ENCODE assay signal across 1 cellular context in the genomic region with DNA sequence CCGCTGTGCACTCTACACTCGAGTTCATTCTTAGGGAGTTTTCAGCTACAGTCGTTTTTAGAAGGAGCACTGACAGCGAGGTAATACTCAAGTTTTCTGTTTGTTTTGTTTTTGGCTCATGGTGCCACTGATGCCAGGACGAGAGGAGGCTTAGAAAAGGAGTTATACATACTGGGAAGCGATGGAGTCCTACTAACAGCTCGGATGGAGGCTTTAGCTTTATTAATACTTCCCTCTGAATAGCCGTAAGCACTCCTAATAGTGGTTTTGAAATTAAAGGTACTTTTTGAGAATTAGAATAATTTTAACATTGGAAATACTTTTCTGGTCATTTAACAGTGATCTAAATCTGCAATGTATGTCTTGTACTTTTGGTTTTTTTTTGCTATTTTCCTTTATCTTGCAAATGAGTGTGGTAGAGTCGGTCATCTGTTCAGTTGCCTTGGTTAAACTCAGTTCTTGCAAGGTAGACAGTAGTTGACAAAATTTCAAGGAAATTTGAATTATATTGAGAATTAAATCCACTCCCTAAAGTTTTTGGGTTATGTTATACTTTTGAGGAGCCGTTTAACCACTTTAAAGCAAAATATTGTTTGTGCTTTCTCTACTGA.
A peak's percentile ranks its signal among the peaks of the same experiment; 100 is the strongest.
TF ChIP-seq lines count a peak whose summit lies in the region.

No MANE protein-coding gene starts in this region.

TF ChIP-seq in K562, 482 proteins besides CTCF, POLR2A, EP300 and RAD21 (continued from another document and continues in another):
- no peak for TF ChIP-seq YY1 (IDR thresholded peaks at IDR 0.05; ENCODE audit: borderline replicate concordance in 1 of 3, control insufficient read depth in 1 of 3, extremely low read depth in 1 of 3, insufficient read depth in 3 of 3, insufficient read length in 1 of 3, insufficient replicate concordance in 2 of 3, low read depth in 1 of 3, low read length in 2 of 3)
- no peak for TF ChIP-seq BRD9 (IDR thresholded peaks at IDR 0.05; ENCODE audit: low read depth, partially characterized antibody)
- TF ChIP-seq, protein P1, sequence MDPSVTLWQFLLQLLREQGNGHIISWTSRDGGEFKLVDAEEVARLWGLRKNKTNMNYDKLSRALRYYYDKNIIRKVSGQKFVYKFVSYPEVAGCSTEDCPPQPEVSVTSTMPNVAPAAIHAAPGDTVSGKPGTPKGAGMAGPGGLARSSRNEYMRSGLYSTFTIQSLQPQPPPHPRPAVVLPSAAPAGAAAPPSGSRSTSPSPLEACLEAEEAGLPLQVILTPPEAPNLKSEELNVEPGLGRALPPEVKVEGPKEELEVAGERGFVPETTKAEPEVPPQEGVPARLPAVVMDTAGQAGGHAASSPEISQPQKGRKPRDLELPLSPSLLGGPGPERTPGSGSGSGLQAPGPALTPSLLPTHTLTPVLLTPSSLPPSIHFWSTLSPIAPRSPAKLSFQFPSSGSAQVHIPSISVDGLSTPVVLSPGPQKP (CRISPR knock-in tag; IDR thresholded peaks at IDR 0.05) = no peak
- no peak for TF ChIP-seq ZNF77 (CRISPR knock-in tag; IDR thresholded peaks at IDR 0.05)
- no peak for TF ChIP-seq ZNF431 (CRISPR knock-in tag; IDR thresholded peaks at IDR 0.05)
- no peak for TF ChIP-seq SMC3 (conservative IDR thresholded peaks at IDR 0.05; ENCODE audit: insufficient read depth, low read depth, low read length)
- TF ChIP-seq STAT5B (CRISPR knock-in tag; IDR thresholded peaks at IDR 0.05) = no peak
- no peak for TF ChIP-seq ZNF696 (CRISPR knock-in tag; conservative IDR thresholded peaks at IDR 0.05)
- no peak for TF ChIP-seq ZNF12 (CRISPR knock-in tag; IDR thresholded peaks at IDR 0.05)
- TF ChIP-seq, protein P2, sequence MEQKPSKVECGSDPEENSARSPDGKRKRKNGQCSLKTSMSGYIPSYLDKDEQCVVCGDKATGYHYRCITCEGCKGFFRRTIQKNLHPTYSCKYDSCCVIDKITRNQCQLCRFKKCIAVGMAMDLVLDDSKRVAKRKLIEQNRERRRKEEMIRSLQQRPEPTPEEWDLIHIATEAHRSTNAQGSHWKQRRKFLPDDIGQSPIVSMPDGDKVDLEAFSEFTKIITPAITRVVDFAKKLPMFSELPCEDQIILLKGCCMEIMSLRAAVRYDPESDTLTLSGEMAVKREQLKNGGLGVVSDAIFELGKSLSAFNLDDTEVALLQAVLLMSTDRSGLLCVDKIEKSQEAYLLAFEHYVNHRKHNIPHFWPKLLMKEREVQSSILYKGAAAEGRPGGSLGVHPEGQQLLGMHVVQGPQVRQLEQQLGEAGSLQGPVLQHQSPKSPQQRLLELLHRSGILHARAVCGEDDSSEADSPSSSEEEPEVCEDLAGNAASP (IDR thresholded peaks at IDR 0.05) = no peak
- TF ChIP-seq, protein P3, sequence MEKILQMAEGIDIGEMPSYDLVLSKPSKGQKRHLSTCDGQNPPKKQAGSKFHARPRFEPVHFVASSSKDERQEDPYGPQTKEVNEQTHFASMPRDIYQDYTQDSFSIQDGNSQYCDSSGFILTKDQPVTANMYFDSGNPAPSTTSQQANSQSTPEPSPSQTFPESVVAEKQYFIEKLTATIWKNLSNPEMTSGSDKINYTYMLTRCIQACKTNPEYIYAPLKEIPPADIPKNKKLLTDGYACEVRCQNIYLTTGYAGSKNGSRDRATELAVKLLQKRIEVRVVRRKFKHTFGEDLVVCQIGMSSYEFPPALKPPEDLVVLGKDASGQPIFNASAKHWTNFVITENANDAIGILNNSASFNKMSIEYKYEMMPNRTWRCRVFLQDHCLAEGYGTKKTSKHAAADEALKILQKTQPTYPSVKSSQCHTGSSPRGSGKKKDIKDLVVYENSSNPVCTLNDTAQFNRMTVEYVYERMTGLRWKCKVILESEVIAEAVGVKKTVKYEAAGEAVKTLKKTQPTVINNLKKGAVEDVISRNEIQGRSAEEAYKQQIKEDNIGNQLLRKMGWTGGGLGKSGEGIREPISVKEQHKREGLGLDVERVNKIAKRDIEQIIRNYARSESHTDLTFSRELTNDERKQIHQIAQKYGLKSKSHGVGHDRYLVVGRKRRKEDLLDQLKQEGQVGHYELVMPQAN (IDR thresholded peaks at IDR 0.05; ENCODE audit: borderline replicate concordance) = peak; percentile 2; the same call in 1 of the 2 replicates
- TF ChIP-seq TEAD1 (CRISPR knock-in tag; IDR thresholded peaks at IDR 0.05) = no peak; a peak in 1 of 4 replicates
- TF ChIP-seq, protein P4, sequence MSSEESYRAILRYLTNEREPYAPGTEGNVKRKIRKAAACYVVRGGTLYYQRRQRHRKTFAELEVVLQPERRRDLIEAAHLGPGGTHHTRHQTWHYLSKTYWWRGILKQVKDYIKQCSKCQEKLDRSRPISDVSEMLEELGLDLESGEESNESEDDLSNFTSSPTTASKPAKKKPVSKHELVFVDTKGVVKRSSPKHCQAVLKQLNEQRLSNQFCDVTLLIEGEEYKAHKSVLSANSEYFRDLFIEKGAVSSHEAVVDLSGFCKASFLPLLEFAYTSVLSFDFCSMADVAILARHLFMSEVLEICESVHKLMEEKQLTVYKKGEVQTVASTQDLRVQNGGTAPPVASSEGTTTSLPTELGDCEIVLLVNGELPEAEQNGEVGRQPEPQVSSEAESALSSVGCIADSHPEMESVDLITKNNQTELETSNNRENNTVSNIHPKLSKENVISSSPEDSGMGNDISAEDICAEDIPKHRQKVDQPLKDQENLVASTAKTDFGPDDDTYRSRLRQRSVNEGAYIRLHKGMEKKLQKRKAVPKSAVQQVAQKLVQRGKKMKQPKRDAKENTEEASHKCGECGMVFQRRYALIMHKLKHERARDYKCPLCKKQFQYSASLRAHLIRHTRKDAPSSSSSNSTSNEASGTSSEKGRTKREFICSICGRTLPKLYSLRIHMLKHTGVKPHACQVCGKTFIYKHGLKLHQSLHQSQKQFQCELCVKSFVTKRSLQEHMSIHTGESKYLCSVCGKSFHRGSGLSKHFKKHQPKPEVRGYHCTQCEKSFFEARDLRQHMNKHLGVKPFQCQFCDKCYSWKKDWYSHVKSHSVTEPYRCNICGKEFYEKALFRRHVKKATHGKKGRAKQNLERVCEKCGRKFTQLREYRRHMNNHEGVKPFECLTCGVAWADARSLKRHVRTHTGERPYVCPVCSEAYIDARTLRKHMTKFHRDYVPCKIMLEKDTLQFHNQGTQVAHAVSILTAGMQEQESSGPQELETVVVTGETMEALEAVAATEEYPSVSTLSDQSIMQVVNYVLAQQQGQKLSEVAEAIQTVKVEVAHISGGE (CRISPR knock-in tag; IDR thresholded peaks at IDR 0.05) = 0 out of 6 replicates have a peak, but pooled peaks of 1 of the 3 experiments have one; percentile 6
- TF ChIP-seq CBFA2T2 (conservative IDR thresholded peaks at IDR 0.05) = no peak
- 0 out of 2 replicates have a peak, but pooled peaks have one; percentile 3 for TF ChIP-seq ARID1B (IDR thresholded peaks at IDR 0.05)
- TF ChIP-seq HNRNPL (IDR thresholded peaks at IDR 0.05; ENCODE audit: low read depth, low read length) = peak; percentile 9; the same call in 1 of the 2 replicates
- no peak for TF ChIP-seq BDP1 (IDR thresholded peaks at IDR 0.05; ENCODE audit: insufficient read depth, insufficient read length)
- no peak; the same call in 1 of the 2 replicates for TF ChIP-seq TCF3 (CRISPR knock-in tag; IDR thresholded peaks at IDR 0.05)
- TF ChIP-seq, protein P5, sequence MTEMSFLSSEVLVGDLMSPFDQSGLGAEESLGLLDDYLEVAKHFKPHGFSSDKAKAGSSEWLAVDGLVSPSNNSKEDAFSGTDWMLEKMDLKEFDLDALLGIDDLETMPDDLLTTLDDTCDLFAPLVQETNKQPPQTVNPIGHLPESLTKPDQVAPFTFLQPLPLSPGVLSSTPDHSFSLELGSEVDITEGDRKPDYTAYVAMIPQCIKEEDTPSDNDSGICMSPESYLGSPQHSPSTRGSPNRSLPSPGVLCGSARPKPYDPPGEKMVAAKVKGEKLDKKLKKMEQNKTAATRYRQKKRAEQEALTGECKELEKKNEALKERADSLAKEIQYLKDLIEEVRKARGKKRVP (CRISPR knock-in tag; IDR thresholded peaks at IDR 0.05) = no peak
- TF ChIP-seq SIX5 (IDR thresholded peaks at IDR 0.05; ENCODE audit: borderline replicate concordance in 1 of 2, insufficient read depth in 1 of 2, low read depth in 1 of 2, low read length in 2 of 2) = no peak
- no peak for TF ChIP-seq SP2 (IDR thresholded peaks at IDR 0.05; ENCODE audit: extremely low read depth, low read depth, low read length, poor library complexity, severe bottlenecking)
- TF ChIP-seq NEUROD1 (IDR thresholded peaks at IDR 0.05; ENCODE audit: borderline replicate concordance, low read depth, low read length, partially characterized antibody) = no peak
- TF ChIP-seq RFX5 (IDR thresholded peaks at IDR 0.05; ENCODE audit: low read depth, low read length) = no peak
- TF ChIP-seq ZNF24 (IDR thresholded peaks at IDR 0.05) = no peak
- TF ChIP-seq DIDO1 (tag; IDR thresholded peaks at IDR 0.05; ENCODE audit: low read depth) = no peak
- no peak for TF ChIP-seq ZNF354B (CRISPR knock-in tag; IDR thresholded peaks at IDR 0.05)
- TF ChIP-seq, protein P6, sequence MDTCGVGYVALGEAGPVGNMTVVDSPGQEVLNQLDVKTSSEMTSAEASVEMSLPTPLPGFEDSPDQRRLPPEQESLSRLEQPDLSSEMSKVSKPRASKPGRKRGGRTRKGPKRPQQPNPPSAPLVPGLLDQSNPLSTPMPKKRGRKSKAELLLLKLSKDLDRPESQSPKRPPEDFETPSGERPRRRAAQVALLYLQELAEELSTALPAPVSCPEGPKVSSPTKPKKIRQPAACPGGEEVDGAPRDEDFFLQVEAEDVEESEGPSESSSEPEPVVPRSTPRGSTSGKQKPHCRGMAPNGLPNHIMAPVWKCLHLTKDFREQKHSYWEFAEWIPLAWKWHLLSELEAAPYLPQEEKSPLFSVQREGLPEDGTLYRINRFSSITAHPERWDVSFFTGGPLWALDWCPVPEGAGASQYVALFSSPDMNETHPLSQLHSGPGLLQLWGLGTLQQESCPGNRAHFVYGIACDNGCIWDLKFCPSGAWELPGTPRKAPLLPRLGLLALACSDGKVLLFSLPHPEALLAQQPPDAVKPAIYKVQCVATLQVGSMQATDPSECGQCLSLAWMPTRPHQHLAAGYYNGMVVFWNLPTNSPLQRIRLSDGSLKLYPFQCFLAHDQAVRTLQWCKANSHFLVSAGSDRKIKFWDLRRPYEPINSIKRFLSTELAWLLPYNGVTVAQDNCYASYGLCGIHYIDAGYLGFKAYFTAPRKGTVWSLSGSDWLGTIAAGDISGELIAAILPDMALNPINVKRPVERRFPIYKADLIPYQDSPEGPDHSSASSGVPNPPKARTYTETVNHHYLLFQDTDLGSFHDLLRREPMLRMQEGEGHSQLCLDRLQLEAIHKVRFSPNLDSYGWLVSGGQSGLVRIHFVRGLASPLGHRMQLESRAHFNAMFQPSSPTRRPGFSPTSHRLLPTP (IDR thresholded peaks at IDR 0.05; ENCODE audit: borderline replicate concordance, extremely low read depth, insufficient read length) = no peak
- TF ChIP-seq ZNF140 (CRISPR knock-in tag; IDR thresholded peaks at IDR 0.05) = no peak
- no peak for TF ChIP-seq ZNF75A (CRISPR knock-in tag; IDR thresholded peaks at IDR 0.05)
- no peak for TF ChIP-seq L3MBTL2 (IDR thresholded peaks at IDR 0.05)
- no peak for TF ChIP-seq MTF1 (CRISPR knock-in tag; IDR thresholded peaks at IDR 0.05; ENCODE audit: borderline replicate concordance)
- TF ChIP-seq MAFG (tag; conservative IDR thresholded peaks at IDR 0.05) = no peak
- TF ChIP-seq PHF8 (IDR thresholded peaks at IDR 0.05; ENCODE audit: borderline replicate concordance, low read length) = no peak
- 0 out of 3 replicates have a peak, but pooled peaks of 1 of the 2 experiments have one; percentile 3 for TF ChIP-seq CBX3 (IDR thresholded peaks at IDR 0.05; ENCODE audit: borderline replicate concordance in 1 of 2, low read length in 2 of 2)
- TF ChIP-seq MED1 (CRISPR knock-in tag; IDR thresholded peaks at IDR 0.05; ENCODE audit: borderline replicate concordance) = no peak
- TF ChIP-seq MTA2 (IDR thresholded peaks at IDR 0.05; ENCODE audit: low read depth) = no peak
- TF ChIP-seq ZNF174 (CRISPR knock-in tag; IDR thresholded peaks at IDR 0.05) = no peak
- no peak for TF ChIP-seq SLC30A9 (CRISPR knock-in tag; IDR thresholded peaks at IDR 0.05)
- no peak for TF ChIP-seq SPI1 (IDR thresholded peaks at IDR 0.05; ENCODE audit: borderline replicate concordance, low read depth, low read length)
- no peak for TF ChIP-seq E2F3 (CRISPR knock-in tag; IDR thresholded peaks at IDR 0.05)
- TF ChIP-seq, protein P7, sequence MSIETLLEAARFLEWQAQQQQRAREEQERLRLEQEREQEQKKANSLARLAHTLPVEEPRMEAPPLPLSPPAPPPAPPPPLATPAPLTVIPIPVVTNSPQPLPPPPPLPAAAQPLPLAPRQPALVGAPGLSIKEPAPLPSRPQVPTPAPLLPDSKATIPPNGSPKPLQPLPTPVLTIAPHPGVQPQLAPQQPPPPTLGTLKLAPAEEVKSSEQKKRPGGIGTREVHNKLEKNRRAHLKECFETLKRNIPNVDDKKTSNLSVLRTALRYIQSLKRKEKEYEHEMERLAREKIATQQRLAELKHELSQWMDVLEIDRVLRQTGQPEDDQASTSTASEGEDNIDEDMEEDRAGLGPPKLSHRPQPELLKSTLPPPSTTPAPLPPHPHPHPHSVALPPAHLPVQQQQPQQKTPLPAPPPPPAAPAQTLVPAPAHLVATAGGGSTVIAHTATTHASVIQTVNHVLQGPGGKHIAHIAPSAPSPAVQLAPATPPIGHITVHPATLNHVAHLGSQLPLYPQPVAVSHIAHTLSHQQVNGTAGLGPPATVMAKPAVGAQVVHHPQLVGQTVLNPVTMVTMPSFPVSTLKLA (conservative IDR thresholded peaks at IDR 0.05) = peak; percentile 44 to 56; a peak in 1 of 4 replicates
- no peak for TF ChIP-seq CBX1 (IDR thresholded peaks at IDR 0.05; ENCODE audit: low read depth)
- no peak for TF ChIP-seq ZFP36 (IDR thresholded peaks at IDR 0.05; ENCODE audit: low read depth, low read length, partially characterized antibody)
- no peak for TF ChIP-seq ATF1 (CRISPR knock-in tag; IDR thresholded peaks at IDR 0.05)
- peak; percentile 30; the same call in 1 of the 2 replicates for TF ChIP-seq ATF1 (tag; IDR thresholded peaks at IDR 0.05)
- TF ChIP-seq XRCC5 (IDR thresholded peaks at IDR 0.05; ENCODE audit: low read depth, low read length) = no peak
- TF ChIP-seq FOXM1 (IDR thresholded peaks at IDR 0.05; ENCODE audit: low read depth) = no peak
- no peak; the same call in 1 of the 2 replicates for TF ChIP-seq FOXM1 (CRISPR knock-in tag; IDR thresholded peaks at IDR 0.05; ENCODE audit: low read depth)
- TF ChIP-seq GABPA (tag; conservative IDR thresholded peaks at IDR 0.05; ENCODE audit: low read depth) = no peak
- TF ChIP-seq EGR1 (conservative IDR thresholded peaks at IDR 0.05) = no peak
- TF ChIP-seq KAT8 (IDR thresholded peaks at IDR 0.05; ENCODE audit: low read depth) = no peak
- TF ChIP-seq ZNF146 (CRISPR knock-in tag; IDR thresholded peaks at IDR 0.05; ENCODE audit: unreplicated experiment) = no peak
- TF ChIP-seq, protein P8, sequence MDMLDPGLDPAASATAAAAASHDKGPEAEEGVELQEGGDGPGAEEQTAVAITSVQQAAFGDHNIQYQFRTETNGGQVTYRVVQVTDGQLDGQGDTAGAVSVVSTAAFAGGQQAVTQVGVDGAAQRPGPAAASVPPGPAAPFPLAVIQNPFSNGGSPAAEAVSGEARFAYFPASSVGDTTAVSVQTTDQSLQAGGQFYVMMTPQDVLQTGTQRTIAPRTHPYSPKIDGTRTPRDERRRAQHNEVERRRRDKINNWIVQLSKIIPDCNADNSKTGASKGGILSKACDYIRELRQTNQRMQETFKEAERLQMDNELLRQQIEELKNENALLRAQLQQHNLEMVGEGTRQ (CRISPR knock-in tag; IDR thresholded peaks at IDR 0.05) = no peak
- TF ChIP-seq SMARCC2 (IDR thresholded peaks at IDR 0.05; ENCODE audit: low read depth) = 0 out of 2 replicates have a peak, but pooled peaks have one; percentile 15
